ENCODE assay signal across 9 cellular contexts in genomic region chr13:33123066-33123940, GRCh38.
DNase-seq lines count a peak whose midpoint lies in the region; ATAC-seq and TF ChIP-seq lines count a peak whose summit lies in the region.
"Had no signal": no experiment of that assay in that cellular context is flagged by ENCODE, and none has a peak within 500 bp of the region (broad histone marks: within the 10 kb centered on the region; RNA-seq: fewer than 3 reads in every experiment).

No MANE protein-coding gene starts in this region.

- H3K27ac ChIP-seq in fibroblast of lung (ENCODE audit: insufficient read depth, low read length): peak overlapping the region; percentile 40
- peak overlapping the region; percentile 50 for H3K27ac ChIP-seq in rectal smooth muscle tissue (ENCODE audit: low read depth, low read length)

- H2AFZ ChIP-seq in fibroblast of lung (ENCODE audit: low read length): no peak overlapping the region

- H3K79me2 ChIP-seq in fibroblast of lung (ENCODE audit: control insufficient read depth, insufficient read depth, low read length): peaks cover 8% of the 10 kb centered on the region

- no peak overlapping the region for H3K4me3 ChIP-seq in fibroblast of lung (replicated peaks in 1 of 4; ENCODE audit: control extremely low read depth in 1 of 4, insufficient read depth in 1 of 4, low read depth in 3 of 4, low read length in 4 of 4)
- H3K4me3 ChIP-seq in rectal smooth muscle tissue (ENCODE audit: low read length): no peak overlapping the region
- H3K4me3 ChIP-seq: thoracic aorta had no signal

- no peak for ATAC-seq in GM19395 (IDR thresholded peaks at IDR 0.05; ENCODE audit: unreplicated experiment)

- DNase-seq in ELR (ENCODE audit: low read depth) (peak; percentile 52), NOMO-1 treated with dmso at 0.1 percent for 144 hours (lab: John Stamatoyannopoulos, UW; ENCODE audit: unreplicated experiment) (peak; percentile 94), fibroblast of lung (ENCODE audit: low read depth in 2 of 2) (peak; percentile 75 to 79), activated T-cell treated with anti-CD3 and anti-CD28 coated beads for 4 hours (no peak), GOT3 (lab: John Stamatoyannopoulos, UW) (no peak)
- no peak for DNase-seq in stimulated activated CD4-positive, alpha-beta T cell treated with anti-CD3 and anti-CD28 coated beads, Interleukin-15, amount 100 ng/mL, for 24 hours

- H3K4me1 ChIP-seq in fibroblast of lung (ENCODE audit: control insufficient read depth, extremely low read depth, insufficient read depth, low read length) (peaks cover 43% of the 10 kb centered on the region), rectal smooth muscle tissue (ENCODE audit: control insufficient read depth, insufficient read depth, low read length) (peaks cover 40% of the 10 kb centered on the region)

- no peaks in the 10 kb centered on the region for H3K9me3 ChIP-seq in fibroblast of lung (ENCODE audit: control insufficient read depth, insufficient read depth, low read depth, low read length)
- H3K9me3 ChIP-seq: thoracic aorta had no signal

- H4K20me1 ChIP-seq in fibroblast of lung (ENCODE audit: control insufficient read depth, extremely low read depth, insufficient read depth, low read length): no peaks in the 10 kb centered on the region

- H3K27me3 ChIP-seq in fibroblast of lung (ENCODE audit: control insufficient read depth, insufficient read depth, low read length): no peaks in the 10 kb centered on the region
- no peaks in the 10 kb centered on the region for H3K27me3 ChIP-seq in rectal smooth muscle tissue (ENCODE audit: control insufficient read depth, insufficient read depth, low read length)

- no peak overlapping the region for H3K4me2 ChIP-seq in fibroblast of lung (ENCODE audit: extremely low read depth, insufficient read depth, low read length)

- TF ChIP-seq CTCF in fibroblast of lung (conservative IDR thresholded peaks at IDR 0.05 in 1 of 2, IDR thresholded peaks at IDR 0.05 in 1 of 2; ENCODE audit: low read depth in 1 of 2, low read length in 2 of 2): no peak

- H3K9ac ChIP-seq in fibroblast of lung (ENCODE audit: insufficient read depth, low read length): no peak overlapping the region
- no peak overlapping the region for H3K9ac ChIP-seq in rectal smooth muscle tissue (ENCODE audit: low read length)

- peaks cover 6% of the 10 kb centered on the region for H3K36me3 ChIP-seq in fibroblast of lung (ENCODE audit: control insufficient read depth, insufficient read depth, low read length)
- H3K36me3 ChIP-seq in rectal smooth muscle tissue (ENCODE audit: control insufficient read depth, insufficient read depth, low read length): no peaks in the 10 kb centered on the region

Comparison
In these comparisons a context has a peak if more than half of its experiments do, and no peak if none do; other contexts are left out.
1. DNase-seq: peak in ELR (single experiment), NOMO-1 treated with dmso at 0.1 percent for 144 hours (single experiment) and fibroblast of lung (2 of 2); none in activated T-cell treated with anti-CD3 and anti-CD28 coated beads for 4 hours (single experiment), stimulated activated CD4-positive, alpha-beta T cell treated with anti-CD3 and anti-CD28 coated beads, Interleukin-15, amount 100 ng/mL, for 24 hours (single experiment) and GOT3 (single experiment).